4 cellular contexts compared by ENCODE assay signal in the genomic region with DNA sequence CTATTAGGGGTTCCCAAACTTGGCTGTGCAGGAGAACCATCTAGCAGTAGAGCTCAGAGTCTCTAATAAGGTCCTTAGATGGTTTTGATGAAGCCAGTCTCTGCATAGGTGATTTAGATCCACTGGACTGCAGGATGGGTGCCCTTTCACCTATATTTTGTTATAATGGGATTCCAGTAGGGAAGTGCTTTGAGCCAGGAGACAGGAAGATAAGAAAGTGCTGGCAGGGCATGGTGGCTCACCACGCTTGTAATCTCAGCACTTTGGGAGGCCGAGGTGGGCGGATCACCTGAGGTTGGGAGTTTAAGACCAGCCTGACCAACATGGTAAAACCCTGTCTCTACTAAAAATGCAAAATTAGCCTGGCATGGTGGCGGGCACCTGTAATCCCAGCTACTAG. TPM values are rescaled to one million over a fixed set of nuclear protein-coding genes. Genes with fewer than 3 reads are reported as not detected.
"Had no signal": no experiment of that assay in that cellular context is flagged by ENCODE, and none has a peak within 500 bp of the region (broad histone marks: within the 10 kb centered on the region; RNA-seq: fewer than 3 reads in every experiment).

No MANE protein-coding gene starts in this region.

RNA-seq across cellular contexts. Expression of gene SMIM36, which starts 45.5 kb away (rescaled TPM):
- total RNA-seq: GM23248, H9, HT-29 had no signal
- polyA plus RNA-seq: GM23248, IgD-negative memory B cell had no signal
